ENCODE assay signal across 20 cellular contexts in the genomic region with DNA sequence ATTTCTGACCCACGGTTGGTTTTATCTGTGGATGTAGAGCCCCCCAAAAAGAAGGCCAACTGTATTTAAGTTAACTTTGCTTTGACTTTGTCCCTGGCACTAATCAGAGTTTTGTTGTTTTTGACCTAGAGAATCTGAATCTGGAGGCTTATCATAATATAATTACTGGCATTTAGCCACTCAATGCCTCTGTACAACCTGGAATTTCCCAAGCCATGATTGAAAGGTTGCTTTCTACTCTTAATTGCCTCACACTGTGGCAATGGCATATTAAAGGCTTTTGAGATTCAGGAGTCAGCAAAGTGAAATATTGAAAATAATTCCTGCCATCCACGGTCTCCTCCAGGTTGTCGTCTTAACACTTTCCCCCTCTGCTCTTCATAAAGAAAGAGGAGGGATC.
"Had no signal": no experiment of that assay in that cellular context is flagged by ENCODE, and none has a peak within 500 bp of the region (broad histone marks: within the 10 kb centered on the region; RNA-seq: fewer than 3 reads in every experiment).

No MANE protein-coding gene starts in this region.

- ATAC-seq: foreskin keratinocyte; gastroesophageal sphincter; heart left ventricle; left colon; left lobe of liver; lower lobe of right lung; mucosa of descending colon; naive thymus-derived CD8-positive, alpha-beta T cell had no signal

- DNase-seq: dermis blood vessel endothelial cell; dorsolateral prefrontal cortex; effector CD4-positive, alpha-beta T cell; effector memory CD4-positive, alpha-beta T cell; foreskin keratinocyte; heart left ventricle; hypothalamus; immature natural killer cell; islet precursor cell; kidney; kidney glomerular epithelial cell; left colon; left ventricle myocardium inferior; lower lobe of right lung; mesenchymal stem cell; mucosa of descending colon; naive B cell; naive thymus-derived CD8-positive, alpha-beta T cell had no signal
